23 cellular contexts compared by ENCODE assay signal in the genomic region with DNA sequence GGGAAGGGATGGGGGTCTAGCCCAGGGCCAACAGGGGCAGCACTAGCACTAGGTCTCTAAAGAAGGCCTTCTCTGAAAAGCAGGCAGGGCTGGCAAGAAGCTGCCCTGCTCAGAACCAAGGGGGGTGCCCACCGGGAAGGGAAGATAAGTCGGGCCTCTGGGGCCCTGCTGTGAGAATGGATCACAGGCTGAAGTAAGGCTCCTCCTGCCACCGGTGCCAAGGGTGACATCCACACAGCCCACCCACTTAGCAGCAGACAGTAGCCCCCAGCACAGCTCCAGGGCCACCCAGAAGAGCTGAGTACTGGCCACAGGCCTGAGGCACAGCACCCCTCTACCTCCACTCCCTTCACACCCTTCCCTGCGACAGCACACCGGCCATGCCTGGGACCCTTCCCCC. TPM values are rescaled to one million over a fixed set of nuclear protein-coding genes. Genes with fewer than 3 reads are reported as not detected.
DNase-seq lines count a peak whose midpoint lies in the region; ATAC-seq, FAIRE-seq and TF ChIP-seq lines count a peak whose summit lies in the region.
"Had no signal": no experiment of that assay in that cellular context is flagged by ENCODE, and none has a peak within 500 bp of the region (broad histone marks: within the 10 kb centered on the region; RNA-seq: fewer than 3 reads in every experiment).

No MANE protein-coding gene starts in this region.

- H3K27me3 Mint-ChIP-seq in osteocyte (ENCODE audit: unreplicated experiment), result no peaks in the 10 kb centered on the region
- H3K27me3 Mint-ChIP-seq: activated CD4-positive, alpha-beta T cell treated with anti-CD3 and anti-CD28 coated beads, Interleukin-2, amount 10 ng/mL, durations not matched to agents 7 days and 5 days; brain; naive thymus-derived CD4-positive, alpha-beta T cell had no signal

- H3K79me2 ChIP-seq in ACC112 (ENCODE audit: control insufficient read depth, insufficient read depth, low read length, unreplicated experiment) (peaks cover 88% of the 10 kb centered on the region), Loucy (ENCODE audit: insufficient read depth, low read length) (peaks cover 98% of the 10 kb centered on the region), H1 (ENCODE audit: control insufficient read depth in 1 of 2, insufficient read depth in 2 of 2, low read length in 2 of 2) (peaks cover 0 to 69% of the 10 kb centered on the region in 2 experiments; a peak in 2 of 4 replicates)

- H3K18ac ChIP-seq in H1 (ENCODE audit: extremely low read depth, low read length), result no peak overlapping the region

- H2BK120ac ChIP-seq in H1 (replicated peaks; ENCODE audit: low read depth, low read length), result no peak overlapping the region

- H3K27ac Mint-ChIP-seq in osteocyte (ENCODE audit: unreplicated experiment), result peak overlapping the region; percentile 89
- H3K27ac Mint-ChIP-seq: activated CD4-positive, alpha-beta T cell treated with anti-CD3 and anti-CD28 coated beads, Interleukin-2, amount 10 ng/mL, durations not matched to agents 7 days and 5 days; GM23338 had no signal

- TF ChIP-seq EP300 in H1 (IDR thresholded peaks at IDR 0.05; ENCODE audit: borderline replicate concordance in 1 of 2, low read depth in 2 of 2, low read length in 2 of 2), result no peak

- no peaks in the 10 kb centered on the region for H3K9me3 ChIP-seq in Loucy (ENCODE audit: insufficient read depth, low read depth, low read length)
- no peaks in the 10 kb centered on the region for H3K9me3 ChIP-seq in H1 (ENCODE audit: insufficient read depth in 2 of 2, low read depth in 1 of 2, low read length in 1 of 2)
- H3K9me3 ChIP-seq in pancreas, result no peaks in the 10 kb centered on the region

- no peak overlapping the region for H2AFZ ChIP-seq in ACC112 (ENCODE audit: low read length, unreplicated experiment)
- no peak overlapping the region for H2AFZ ChIP-seq in Loucy (ENCODE audit: low read length)
- no peak overlapping the region for H2AFZ ChIP-seq in H1 (ENCODE audit: low read length)
- H2AFZ ChIP-seq: GM23338 had no signal

- peaks cover 31% of the 10 kb centered on the region for H4K20me1 ChIP-seq in Loucy (ENCODE audit: insufficient read depth, low read length, poor library complexity, severe bottlenecking)
- H4K20me1 ChIP-seq in H1 (replicated peaks in 1 of 2; ENCODE audit: control insufficient read depth in 1 of 2, insufficient read depth in 2 of 2, low read length in 2 of 2), result peaks cover 17 to 35% of the 10 kb centered on the region in 2 experiments

- peaks cover 5% of the 10 kb centered on the region; the same call in 1 of the 2 replicates for H3K23me2 ChIP-seq in H1 (ENCODE audit: low read depth, low read length)

- no peaks in the 10 kb centered on the region for H3F3A ChIP-seq in Loucy (ENCODE audit: low read depth)

- peaks cover 47% of the 10 kb centered on the region for H3K4me1 Mint-ChIP-seq in osteocyte (ENCODE audit: unreplicated experiment)

- H2BK20ac ChIP-seq in H1 (ENCODE audit: low read length), result no peak overlapping the region

- H3K9me2 ChIP-seq in Loucy (replicated peaks; ENCODE audit: low read depth, low read length), result no peaks in the 10 kb centered on the region

- no peak overlapping the region for H4K5ac ChIP-seq in H1 (ENCODE audit: insufficient read length, low read depth, low read length)

- H4K8ac ChIP-seq in H1 (ENCODE audit: extremely low read depth, insufficient read depth, low read length), result peak overlapping the region; percentile 39; the same call in 1 of the 2 replicates

- peaks cover 27% of the 10 kb centered on the region for H3K4me1 ChIP-seq in ACC112 (ENCODE audit: control insufficient read depth, insufficient read depth, low read length, unreplicated experiment)
- H3K4me1 ChIP-seq in Loucy (ENCODE audit: insufficient read depth, low read length, poor library complexity, severe bottlenecking), result peaks cover 20% of the 10 kb centered on the region
- H3K4me1 ChIP-seq in H1 (replicated peaks in 1 of 4; ENCODE audit: control insufficient read depth in 3 of 4, insufficient read depth in 4 of 4, low read length in 3 of 4), result peaks cover 0 to 4% (median 2%) of the 10 kb centered on the region in 4 experiments; a peak in 5 of 7 replicates
- H3K4me1 ChIP-seq in pancreas, result peaks cover 8 to 20% (median 10%) of the 10 kb centered on the region in 3 donors

- H3K4ac ChIP-seq in H1 (replicated peaks; ENCODE audit: insufficient read length, low read depth, low read length), result no peak overlapping the region

- no peak for ATAC-seq in HG03139 (IDR thresholded peaks at IDR 0.05; ENCODE audit: unreplicated experiment)
- no peak for ATAC-seq in pancreas
- no peak for ATAC-seq in GM21529 (IDR thresholded peaks at IDR 0.05; ENCODE audit: unreplicated experiment)

- no peak overlapping the region for H3K23ac ChIP-seq in H1 (ENCODE audit: insufficient read length)

- no peak overlapping the region for H2BK5ac ChIP-seq in H1 (ENCODE audit: low read depth, low read length)

- no peak overlapping the region for H2BK12ac ChIP-seq in H1 (ENCODE audit: low read depth, low read length)

- intact Hi-C loops in pancreas (cut with DNase I), result no loop called here

- CTCF ChIA-PET in H1 (lab: Charles Lee; ENCODE audit: partially characterized antibody), result interaction anchor here (1.1 to 32.9 kb wide), 6 partner anchors 9 to 157 kb away, joined by 3 to 458 read pairs (median 4); no protein-coding TSS in a partner anchor

- no peak overlapping the region for H4K91ac ChIP-seq in H1 (replicated peaks; ENCODE audit: insufficient read length, low read length)

- TF ChIP-seq RAD21 in H1 (IDR thresholded peaks at IDR 0.05 in 1 of 2, conservative IDR thresholded peaks at IDR 0.05 in 1 of 2; ENCODE audit: low read depth in 2 of 2, low read length in 2 of 2), result no peak

- no peaks in the 10 kb centered on the region for H3K36me3 Mint-ChIP-seq in osteocyte (ENCODE audit: unreplicated experiment)
- H3K36me3 Mint-ChIP-seq: brain; naive thymus-derived CD4-positive, alpha-beta T cell had no signal

- no peak for TF ChIP-seq CTCF in Loucy (conservative IDR thresholded peaks at IDR 0.05; ENCODE audit: low read length)
- TF ChIP-seq CTCF in H1 (IDR thresholded peaks at IDR 0.05; ENCODE audit: control extremely low read depth in 1 of 3, insufficient read depth in 1 of 3, low read depth in 1 of 3, low read length in 3 of 3), result no peak
- no peak for TF ChIP-seq CTCF in osteocyte (IDR thresholded peaks at IDR 0.05)
- TF ChIP-seq CTCF in pancreas (IDR thresholded peaks at IDR 0.05), result no peak

- POLR2A ChIA-PET in H1 (lab: Charles Lee; ENCODE audit: partially characterized antibody), result interaction anchor here (1.0 kb wide), 1 partner anchor 14 kb away, joined by 3 read pairs; no protein-coding TSS in a partner anchor

- peaks cover 23% of the 10 kb centered on the region for H3K79me1 ChIP-seq in H1 (ENCODE audit: low read depth, low read length)

- DNase-seq in H1 (ENCODE audit: low read depth in 1 of 2, low spot score in 2 of 2), result no peak
- no peak for DNase-seq in osteocyte (ENCODE audit: extremely low spot score, unreplicated experiment)
- DNase-seq in pancreas, result no peak
- DNase-seq in NCI-H2227 treated with DMSO at 0.1 percent for 48 hours (lab: John Stamatoyannopoulos, UW), result no peak
- DNase-seq: activated CD4-positive, alpha-beta T cell treated with anti-CD3 and anti-CD28 coated beads, Interleukin-2, amount 10 ng/mL, durations not matched to agents 7 days and 5 days; activated naive CD4-positive, alpha-beta T cell treated with anti-CD3 and anti-CD28 coated beads, Interleukin-2, amount 50 U/mL, for 16 hours; activated T-cell treated with anti-CD3 and anti-CD28 coated beads for 4 hours; dorsolateral prefrontal cortex; erythroblast; naive thymus-derived CD4-positive, alpha-beta T cell; NCI-H2081 treated with DMSO at 0.1 percent for 48 hours; NCI-H524 treated with DMSO at 0.1 percent for 48 hours; retina; stimulated activated CD4-positive, alpha-beta T cell treated with anti-CD3 and anti-CD28 coated beads, Interleukin-1b, Interleukin-23, amount 100 ng/mL, for 48 hours had no signal

- H3K27me3 ChIP-seq in ACC112 (ENCODE audit: insufficient read depth, low read length) (no peaks in the 10 kb centered on the region), Loucy (ENCODE audit: insufficient read depth, low read length, poor library complexity, severe bottlenecking) (no peaks in the 10 kb centered on the region), H1 (replicated peaks in 1 of 4; ENCODE audit: control insufficient read depth in 3 of 4, extremely low read depth in 1 of 4, insufficient read depth in 3 of 4, low read length in 3 of 4) (no peaks in the 10 kb centered on the region), pancreas (no peaks in the 10 kb centered on the region)
- H3K27me3 ChIP-seq: dorsolateral prefrontal cortex had no signal

- TF ChIP-seq POLR2A in H1 (IDR thresholded peaks at IDR 0.05; ENCODE audit: control extremely low read depth in 1 of 2, low read depth in 2 of 2, low read length in 2 of 2), result no peak

- H2BK15ac ChIP-seq in H1 (ENCODE audit: low read length), result no peak overlapping the region

- H2AK5ac ChIP-seq in H1 (ENCODE audit: low read depth, low read length), result no peak overlapping the region

- H3K36me3 ChIP-seq in ACC112 (ENCODE audit: insufficient read depth, low read length) (no peaks in the 10 kb centered on the region), Loucy (ENCODE audit: insufficient read depth, low read length) (no peaks in the 10 kb centered on the region), H1 (ENCODE audit: control insufficient read depth in 2 of 4, insufficient read depth in 4 of 4, low read length in 3 of 4) (no peaks in the 10 kb centered on the region), pancreas (no peaks in the 10 kb centered on the region)

- H3K9me3 Mint-ChIP-seq in osteocyte (ENCODE audit: unreplicated experiment), result no peaks in the 10 kb centered on the region
- H3K9me3 Mint-ChIP-seq: activated CD4-positive, alpha-beta T cell treated with anti-CD3 and anti-CD28 coated beads, Interleukin-2, amount 10 ng/mL, durations not matched to agents 7 days and 5 days; brain; GM23338; naive thymus-derived CD4-positive, alpha-beta T cell had no signal

- FAIRE-seq in H1 (lab: Jason Lieb, UNC), result no peak
- FAIRE-seq in pancreas (lab: Jason Lieb, UNC), result no peak
- FAIRE-seq: D721Med, TTC549 had no signal

- H3K4me3 ChIP-seq in ACC112 (ENCODE audit: low read depth, low read length) (no peak overlapping the region), Loucy (ENCODE audit: low read length, poor library complexity, severe bottlenecking) (no peak overlapping the region), H1 (ENCODE audit: extremely low read depth in 1 of 4, insufficient read depth in 2 of 4, low read depth in 3 of 4, low read length in 4 of 4) (no peak overlapping the region), pancreas (no peak overlapping the region)
- H3K4me3 ChIP-seq: dorsolateral prefrontal cortex, GM23338, lung had no signal

- no peak overlapping the region for H3K4me3 Mint-ChIP-seq in osteocyte (ENCODE audit: unreplicated experiment)
- H3K4me3 Mint-ChIP-seq: activated CD4-positive, alpha-beta T cell treated with anti-CD3 and anti-CD28 coated beads, Interleukin-2, amount 10 ng/mL, durations not matched to agents 7 days and 5 days; GM23338 had no signal

- H3K4me2 ChIP-seq in Loucy (ENCODE audit: low read depth, low read length, poor library complexity, severe bottlenecking), result peak overlapping the region; percentile 30
- H3K4me2 ChIP-seq in H1 (ENCODE audit: insufficient read depth in 1 of 2, low read depth in 2 of 2, low read length in 2 of 2), result no peak overlapping the region
- H3K4me2 ChIP-seq: GM23338 had no signal

- 81% methylated on average over 5 of the region's 5 CpGs; no CpG with 5 or more reads in 1 of the 2 experiments for WGBS in H1 (ENCODE audit: extremely low coverage in 1 of 2, insufficient coverage in 1 of 2, insufficient read length in 1 of 2, insufficient replicate concordance in 2 of 2, low coverage in 1 of 2, low lambda C conversion rate in 2 of 2, missing lambda C conversion rate in 1 of 2), 2 experiments
- WGBS in pancreas, 2 donors, result 82 to 83% methylated on average over 5 of the region's 5 CpGs

- no peak overlapping the region for H3K14ac ChIP-seq in H1 (ENCODE audit: insufficient read length)

- H3K27ac ChIP-seq in ACC112 (ENCODE audit: low read depth, low read length), result peak overlapping the region; percentile 85; the same call in 1 of the 2 replicates
- no peak overlapping the region for H3K27ac ChIP-seq in H1 (ENCODE audit: low read depth, low read length)
- H3K27ac ChIP-seq in pancreas, result no peak overlapping the region

- peak overlapping the region; percentile 49 for H3K9ac ChIP-seq in Loucy (ENCODE audit: low read depth, low read length, poor library complexity, severe bottlenecking)
- no peak overlapping the region for H3K9ac ChIP-seq in H1 (replicated peaks in 1 of 4; ENCODE audit: extremely low read depth in 1 of 4, low read depth in 3 of 4, low read length in 3 of 4)

- H3K56ac ChIP-seq in H1 (replicated peaks; ENCODE audit: insufficient read length, low read depth, low read length), result no peak overlapping the region

RNA-seq across cellular contexts. Expression of a gene that starts 5.9 kb away (rescaled TPM):
- 10.2 and 10.5 TPM in 2 replicates for total RNA-seq in H1 (2021; fragmentation: NEBNext Ultra II Directional; extraction: Animal tissue kit (Norgen Biotek cat#: 25700))
- polyA plus RNA-seq in H1 (2011; rRNA removed) (5.2 and 8.8 TPM in 2 replicates), pancreas (10 to 100 TPM; 10.3 to 13.4 TPM)
- 6.5 TPM for polyA plus RNA-seq in H1 (2011; cell fraction: cytosol; rRNA removed)
- 12.6 TPM for polyA plus RNA-seq in H1 (2011; cell fraction: nucleus; rRNA removed)
- polyA plus RNA-seq in H1 (2012, experiment 1 of 2), result 4.6 to 7.6 TPM (median 7.4 TPM) in 4 replicates
- 6.4 TPM for polyA plus RNA-seq in H1 (2012, experiment 2 of 2)
- 5.6 TPM for polyA plus RNA-seq in H1 (2013, experiment 1 of 2)
- polyA plus RNA-seq in H1 (2013, experiment 2 of 2), result 6.2 TPM
- polyA minus RNA-seq in H1 (2011; rRNA and poly(A)+ RNA removed), result 3.6 and 5.4 TPM in 2 replicates
- 6.4 TPM for polyA minus RNA-seq in H1 (2011; cell fraction: cytosol; rRNA and poly(A)+ RNA removed)
- polyA minus RNA-seq in H1 (2011; cell fraction: nucleus; rRNA and poly(A)+ RNA removed), result 10.7 TPM
- total RNA-seq in osteocyte (17.6 and 18.3 TPM in 2 replicates), pancreas (10 to 100 TPM in 1 of 6 donors, 1 to 10 TPM in 5; 5.8 to 10.5 (median 9.3) TPM)

RNA-seq across cellular contexts. Expression of a gene that starts 27.4 kb away (rescaled TPM):
- 264 and 273 TPM in 2 replicates for total RNA-seq in H1 (2021; fragmentation: NEBNext Ultra II Directional; extraction: Animal tissue kit (Norgen Biotek cat#: 25700))
- polyA plus RNA-seq in H1 (2011; rRNA removed) (309 and 441 TPM in 2 replicates), pancreas (100 to 1,000 TPM; 198 to 218 TPM)
- 383 TPM for polyA plus RNA-seq in H1 (2011; cell fraction: cytosol; rRNA removed)
- polyA plus RNA-seq in H1 (2011; cell fraction: nucleus; rRNA removed), result 364 TPM
- 208 to 378 TPM (median 354 TPM) in 4 replicates for polyA plus RNA-seq in H1 (2012, experiment 1 of 2)
- polyA plus RNA-seq in H1 (2012, experiment 2 of 2), result 339 TPM
- 164 TPM for polyA plus RNA-seq in H1 (2013, experiment 1 of 2)
- 163 TPM for polyA plus RNA-seq in H1 (2013, experiment 2 of 2)
- polyA minus RNA-seq in H1 (2011; rRNA and poly(A)+ RNA removed), result 84.8 and 104 TPM in 2 replicates
- polyA minus RNA-seq in H1 (2011; cell fraction: cytosol; rRNA and poly(A)+ RNA removed), result 178 TPM
- polyA minus RNA-seq in H1 (2011; cell fraction: nucleus; rRNA and poly(A)+ RNA removed), result 121 TPM
- total RNA-seq in osteocyte (242 and 253 TPM in 2 replicates), pancreas (100 to 1,000 TPM in 2 of 6 donors, 10 to 100 TPM in 4; 73.8 to 104 (median 87.9) TPM)

RNA-seq across cellular contexts. Expression of a gene that starts 41.7 kb away (rescaled TPM):
- 113 and 115 TPM in 2 replicates for total RNA-seq in H1 (2021; fragmentation: NEBNext Ultra II Directional; extraction: Animal tissue kit (Norgen Biotek cat#: 25700))
- polyA plus RNA-seq in H1 (2011; rRNA removed) (267 and 305 TPM in 2 replicates), pancreas (10 to 100 TPM; 48.7 to 66.9 TPM)
- polyA plus RNA-seq in H1 (2011; cell fraction: cytosol; rRNA removed), result 232 TPM
- polyA plus RNA-seq in H1 (2011; cell fraction: nucleus; rRNA removed), result 245 TPM
- 126 to 174 TPM (median 161 TPM) in 4 replicates for polyA plus RNA-seq in H1 (2012, experiment 1 of 2)
- polyA plus RNA-seq in H1 (2012, experiment 2 of 2), result 190 TPM
- polyA plus RNA-seq in H1 (2013, experiment 1 of 2), result 119 TPM
- polyA plus RNA-seq in H1 (2013, experiment 2 of 2), result 117 TPM
- 123 and 134 TPM in 2 replicates for polyA minus RNA-seq in H1 (2011; rRNA and poly(A)+ RNA removed)
- 108 TPM for polyA minus RNA-seq in H1 (2011; cell fraction: cytosol; rRNA and poly(A)+ RNA removed)
- polyA minus RNA-seq in H1 (2011; cell fraction: nucleus; rRNA and poly(A)+ RNA removed), result 57.9 TPM
- total RNA-seq in osteocyte (66.5 and 70.6 TPM in 2 replicates), pancreas (10 to 100 TPM; 33.4 to 46.2 (median 41.9) TPM)

RNA-seq across cellular contexts. Expression of a gene that starts 55.7 kb away (rescaled TPM):
- 1,331 and 1,340 TPM in 2 replicates for total RNA-seq in H1 (2021; fragmentation: NEBNext Ultra II Directional; extraction: Animal tissue kit (Norgen Biotek cat#: 25700))
- 2,924 and 5,409 TPM in 2 replicates for polyA plus RNA-seq in H1 (2011; rRNA removed)
- polyA plus RNA-seq in H1 (2011; cell fraction: cytosol; rRNA removed), result 3,548 TPM
- 1,787 TPM for polyA plus RNA-seq in H1 (2011; cell fraction: nucleus; rRNA removed)
- 2,370 to 2,796 TPM (median 2,589 TPM) in 4 replicates for polyA plus RNA-seq in H1 (2012, experiment 1 of 2)
- polyA plus RNA-seq in H1 (2012, experiment 2 of 2), result 3,432 TPM
- polyA plus RNA-seq in H1 (2013, experiment 1 of 2), result 1,517 TPM
- 1,516 TPM for polyA plus RNA-seq in H1 (2013, experiment 2 of 2)
- 1,852 and 1,905 TPM in 2 replicates for polyA minus RNA-seq in H1 (2011; rRNA and poly(A)+ RNA removed)
- 518 TPM for polyA minus RNA-seq in H1 (2011; cell fraction: cytosol; rRNA and poly(A)+ RNA removed)
- 613 TPM for polyA minus RNA-seq in H1 (2011; cell fraction: nucleus; rRNA and poly(A)+ RNA removed)
- 1,032 and 1,081 TPM in 2 replicates for total RNA-seq in osteocyte
- 100 to 1,000 TPM; 522 to 838 (median 679) TPM for total RNA-seq in pancreas
- 100 to 1,000 TPM; 402 to 680 TPM for polyA plus RNA-seq in pancreas
